9 cellular contexts compared by ENCODE assay signal in the genomic region with DNA sequence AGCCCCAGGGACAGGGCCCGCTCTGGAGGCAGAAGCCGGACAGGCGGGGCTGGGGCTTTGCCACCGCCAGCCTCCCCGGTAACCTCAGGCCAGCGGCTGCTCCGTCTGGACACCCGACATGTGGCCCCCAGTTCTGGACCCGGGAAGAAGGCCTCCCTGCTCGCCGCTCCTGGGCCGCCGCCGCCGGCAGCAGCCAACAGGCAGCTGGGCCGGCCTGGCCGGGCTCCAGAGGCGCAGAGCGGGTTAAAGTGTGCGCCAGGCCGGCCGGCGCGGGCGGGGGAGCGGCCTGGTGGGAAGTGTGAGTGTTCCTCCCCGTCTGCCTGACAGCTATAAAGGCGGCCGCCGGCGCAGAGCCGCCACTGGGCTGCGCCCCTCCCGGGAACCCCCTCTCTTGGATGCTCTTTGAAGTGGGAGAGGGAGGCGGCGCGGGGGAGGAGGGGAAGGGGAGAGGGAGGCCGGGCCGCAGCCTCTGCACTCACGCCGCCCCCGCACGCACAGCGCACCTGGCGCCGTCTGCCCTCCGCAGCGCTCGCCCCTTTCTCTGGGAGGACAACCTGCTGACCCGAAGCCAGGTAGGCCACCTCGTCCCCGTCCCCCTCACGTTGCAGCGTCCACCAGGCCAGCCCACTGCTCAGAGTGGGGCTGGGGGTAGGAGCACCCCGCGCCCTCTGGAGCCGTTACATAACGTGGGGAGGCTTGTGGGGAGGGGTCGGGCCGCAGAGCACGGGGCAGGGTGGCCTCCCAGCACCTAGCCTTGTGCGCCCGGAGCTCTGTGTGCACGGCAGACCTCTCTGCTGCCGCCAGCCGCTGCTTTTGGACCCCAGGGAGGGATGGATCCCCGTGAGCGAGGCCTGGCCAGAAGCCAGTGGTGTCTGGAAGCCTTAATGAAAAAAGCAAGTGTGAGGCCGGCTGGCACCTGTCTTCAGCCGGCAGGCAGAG. TPM values are rescaled to one million over a fixed set of nuclear protein-coding genes. Genes with fewer than 3 reads are reported as not detected.
DNase-seq lines count a peak whose midpoint lies in the region; ATAC-seq and TF ChIP-seq lines count a peak whose summit lies in the region.
"Had no signal": no experiment of that assay in that cellular context is flagged by ENCODE, and none has a peak within 500 bp of the region (broad histone marks: within the 10 kb centered on the region; RNA-seq: fewer than 3 reads in every experiment).

A gene (plus strand): TSS at position 359 of the 939 bp plus-strand sequence. CDS start 2,009 bp downstream, outside the sequence.

- no peak for TF ChIP-seq CTCF in GM06990 (IDR thresholded peaks at IDR 0.05; ENCODE audit: insufficient read depth, low read length, poor library complexity, severe bottlenecking)
- TF ChIP-seq CTCF in ascending aorta (IDR thresholded peaks at IDR 0.05): no peak
- no peak for TF ChIP-seq CTCF in spleen (IDR thresholded peaks at IDR 0.05 in 8 of 11, conservative IDR thresholded peaks at IDR 0.05 in 3 of 11)

- intact Hi-C loops in ascending aorta (cut with DNase I) (loop anchor here (5.0 kb wide), 1 partner anchor 458 kb away; a partner anchor contains a TSS), spleen (cut with DNase I; ENCODE audit: low total_unique reads) (loop anchor here (10.0 kb wide), 1 partner anchor 190 kb away; no protein-coding TSS in a partner anchor)

- H3K4me1 ChIP-seq in ascending aorta (peaks cover 9 to 11% of the 10 kb centered on the region in 2 donors), spleen (peaks cover 9 to 59% (median 27%) of the 10 kb centered on the region in 6 donors)

- no peaks in the 10 kb centered on the region for H3K36me3 ChIP-seq in GM06990 (ENCODE audit: control insufficient read depth, insufficient read depth, low read length)
- H3K36me3 ChIP-seq in ascending aorta: no peaks in the 10 kb centered on the region
- H3K36me3 ChIP-seq in spleen: no peaks in the 10 kb centered on the region
- H3K36me3 ChIP-seq: neutrophil had no signal

- ATAC-seq in HG03095 (IDR thresholded peaks at IDR 0.05; ENCODE audit: unreplicated experiment) (no peak), GM18907 (IDR thresholded peaks at IDR 0.05; ENCODE audit: unreplicated experiment) (no peak)

- no peaks in the 10 kb centered on the region for H3K9me3 ChIP-seq in ascending aorta
- H3K9me3 ChIP-seq in spleen: no peaks in the 10 kb centered on the region
- H3K9me3 ChIP-seq: neutrophil had no signal

- DNase-seq in GM06990 (ENCODE audit: extremely low read depth, insufficient read length) (peak; percentile 47), NCI-H226 (peak; percentile 73), ascending aorta (ENCODE audit: low spot score in 2 of 2) (peak in 1 of 2 donors; percentile 68), inferior parietal cortex (ENCODE audit: extremely low spot score) (peak; percentile 52), spleen (no peak), SKM-1 treated with dmso at 0.1 percent for 144 hours (lab: John Stamatoyannopoulos, UW; ENCODE audit: unreplicated experiment) (no peak)

- no peak for TF ChIP-seq POLR2A in spleen (IDR thresholded peaks at IDR 0.05)

- H3K4me3 ChIP-seq in GM06990 (replicated peaks; ENCODE audit: low read depth, low read length): no peak within 1 kb of the TSS
- H3K4me3 ChIP-seq in ascending aorta: peak within 1 kb of the TSS; percentile 41 to 61
- H3K4me3 ChIP-seq in spleen: peak within 1 kb of the TSS in 6 of 8 donors; percentile 10 to 52 (median 24)

- WGBS in spleen, 5 donors: 6 to 15% (median 7%) methylated on average over 35 to 70 of the region's 70 CpGs

- H3K27ac ChIP-seq in ascending aorta (peak within 1 kb of the TSS in 1 of 2 donors; percentile 39), spleen (peak within 1 kb of the TSS in 5 of 8 donors; percentile 14 to 65 (median 37))
- H3K27ac ChIP-seq: neutrophil had no signal

- H3K27me3 ChIP-seq in GM06990 (replicated peaks; ENCODE audit: control insufficient read depth, insufficient read depth, low read length) (peaks cover 3% of the 10 kb centered on the region), ascending aorta (no peaks in the 10 kb centered on the region), spleen (replicated peaks in 1 of 7) (peaks cover 0 to 87% (median 23%) of the 10 kb centered on the region in 7 donors)

RNA-seq across cellular contexts. Expression of the gene that starts here (rescaled TPM):
- total RNA-seq in ascending aorta (3.4 TPM), spleen (10 to 100 TPM in 1 of 7 donors, 1 to 10 TPM in 6; 1.6 to 10.1 (median 4.1) TPM)
- polyA plus RNA-seq in spleen: 10 to 100 TPM in 1 of 3 donors, 1 to 10 TPM in 2; 3.0 to 11.7 (median 4.5) TPM

Comparison
In these comparisons a context has a peak if more than half of its experiments do, and no peak if none do; other contexts are left out.
1. DNase-seq: peak in GM06990 (single experiment), NCI-H226 (single experiment) and inferior parietal cortex (single experiment); none in spleen (single experiment) and SKM-1 treated with dmso at 0.1 percent for 144 hours (single experiment).